Comparison of ENCODE assay signal across 21 cellular contexts in the genomic region with DNA sequence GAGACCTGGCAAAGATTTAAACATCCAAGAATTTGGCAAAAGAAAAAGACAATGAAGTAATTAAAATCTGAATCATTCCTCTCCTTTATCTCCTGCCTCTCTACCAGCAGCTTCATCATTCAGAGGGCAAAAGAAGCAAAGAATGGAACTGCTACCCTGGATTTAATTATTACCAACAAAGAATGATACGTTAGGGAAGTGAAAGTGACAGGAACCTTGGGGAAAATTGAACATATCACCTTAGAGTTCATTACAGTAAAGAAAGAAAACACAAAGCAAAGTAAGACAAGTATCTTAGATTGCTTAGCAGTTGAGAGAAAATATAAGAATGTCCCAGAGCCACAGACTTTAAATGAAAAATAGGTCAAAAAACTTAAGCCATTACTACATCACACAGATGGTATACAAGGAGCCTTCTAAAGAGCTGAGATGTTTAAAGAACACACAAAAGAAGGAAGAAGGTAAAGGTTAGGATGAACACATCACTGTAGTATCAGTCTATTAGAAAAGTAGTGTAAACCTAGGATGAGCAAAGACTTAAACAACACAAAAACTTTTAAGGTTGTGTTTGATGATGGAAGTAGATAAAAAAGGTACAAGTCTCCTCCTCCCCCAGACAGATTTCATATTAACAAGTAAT. TPM values are rescaled to one million over a fixed set of nuclear protein-coding genes. Genes with fewer than 3 reads are reported as not detected.
DNase-seq lines count a peak whose midpoint lies in the region; ATAC-seq and TF ChIP-seq lines count a peak whose summit lies in the region.
"Had no signal": no experiment of that assay in that cellular context is flagged by ENCODE, and none has a peak within 500 bp of the region (broad histone marks: within the 10 kb centered on the region; RNA-seq: fewer than 3 reads in every experiment).

No MANE protein-coding gene starts in this region.

- 38 to 43% methylated on average over 1 of the region's 1 CpG for WGBS in gastroesophageal sphincter (ENCODE audit: low coverage in 1 of 2), 2 donors

- H3K27me3 ChIP-seq in upper lobe of right lung, result peaks cover 8% of the 10 kb centered on the region
- no peaks in the 10 kb centered on the region for H3K27me3 ChIP-seq in gastroesophageal sphincter
- H3K27me3 ChIP-seq: BLaER1 treated with 17β-estradiol and CSF1 and Interleukin-3, amounts not matched to agents 10 nM and 100 nM had no signal

- H3K9me3 ChIP-seq in upper lobe of right lung (no peaks in the 10 kb centered on the region), gastroesophageal sphincter (peaks cover 0 to 2% (median 0%) of the 10 kb centered on the region in 3 donors)

- no peak overlapping the region for H3K4me3 ChIP-seq in upper lobe of right lung
- no peak overlapping the region for H3K4me3 ChIP-seq in gastroesophageal sphincter
- H3K4me3 ChIP-seq: BLaER1 treated with 17β-estradiol and CSF1 and Interleukin-3, amounts not matched to agents 10 nM and 100 nM had no signal

- no peak for TF ChIP-seq CTCF in upper lobe of right lung (IDR thresholded peaks at IDR 0.05)
- no peak for TF ChIP-seq CTCF in gastroesophageal sphincter (IDR thresholded peaks at IDR 0.05)
- TF ChIP-seq CTCF in chondrocyte (IDR thresholded peaks at IDR 0.05), result no peak

- H3K27ac ChIP-seq in upper lobe of right lung, result no peak overlapping the region
- H3K27ac ChIP-seq in gastroesophageal sphincter, result no peak overlapping the region
- H3K27ac ChIP-seq: BLaER1 treated with 17β-estradiol and CSF1 and Interleukin-3, amounts not matched to agents 10 nM and 100 nM had no signal

- TF ChIP-seq EP300 in gastroesophageal sphincter (IDR thresholded peaks at IDR 0.05), result no peak

- no peak for TF ChIP-seq POLR2A in gastroesophageal sphincter (IDR thresholded peaks at IDR 0.05)

- H3K4me1 ChIP-seq in upper lobe of right lung (no peaks in the 10 kb centered on the region), gastroesophageal sphincter (no peaks in the 10 kb centered on the region)
- H3K4me1 ChIP-seq: BLaER1 treated with 17β-estradiol and CSF1 and Interleukin-3, amounts not matched to agents 10 nM and 100 nM had no signal

- H3K27me3 Mint-ChIP-seq in stimulated activated naive B cell treated with anti-CD40 and anti-IgM and Interleukin-4, amounts not matched to agents 10 μg/mL and 1 μg/mL and 100 μg/mL, for 72 hours, result peaks cover 3 to 36% of the 10 kb centered on the region in 2 donors
- peaks cover 7% of the 10 kb centered on the region for H3K27me3 Mint-ChIP-seq in chondrocyte (ENCODE audit: low read depth)

- DNase-seq in stimulated activated naive B cell treated with anti-CD40 and anti-IgM and Interleukin-4, amounts not matched to agents 10 μg/mL and 1 μg/mL and 100 μg/mL, for 72 hours, result no peak
- no peak for DNase-seq in activated CD4-positive, CD25-positive, alpha-beta regulatory T cell treated with anti-CD3 and anti-CD28 coated beads, Interleukin-2, amount 50 U/mL, for 72 hours
- DNase-seq in upper lobe of right lung, result no peak
- no peak for DNase-seq in chondrocyte (ENCODE audit: low spot score)
- DNase-seq: ACHN; Calu3; CD4-positive, CD25-positive, alpha-beta regulatory T cell; DMS 273 treated with DMSO at 0.1 percent for 48 hours; GOT3; H9; IMR-90; Kasumi-1; KBM-7 had no signal

- H3K36me3 Mint-ChIP-seq in stimulated activated naive B cell treated with anti-CD40 and anti-IgM and Interleukin-4, amounts not matched to agents 10 μg/mL and 1 μg/mL and 100 μg/mL, for 72 hours, result peaks cover 0 to 3% of the 10 kb centered on the region in 2 donors
- no peaks in the 10 kb centered on the region for H3K36me3 Mint-ChIP-seq in chondrocyte (ENCODE audit: low read depth)

- H3K4me1 Mint-ChIP-seq in stimulated activated naive B cell treated with anti-CD40 and anti-IgM and Interleukin-4, amounts not matched to agents 10 μg/mL and 1 μg/mL and 100 μg/mL, for 72 hours, result peaks cover 5 to 10% of the 10 kb centered on the region in 2 donors
- peaks cover 8% of the 10 kb centered on the region for H3K4me1 Mint-ChIP-seq in chondrocyte (ENCODE audit: low read depth)
- H3K4me1 Mint-ChIP-seq: CD4-positive, CD25-positive, alpha-beta regulatory T cell had no signal

- no peak overlapping the region for H3K4me3 Mint-ChIP-seq in stimulated activated naive B cell treated with anti-CD40 and anti-IgM and Interleukin-4, amounts not matched to agents 10 μg/mL and 1 μg/mL and 100 μg/mL, for 72 hours
- no peak overlapping the region for H3K4me3 Mint-ChIP-seq in chondrocyte (ENCODE audit: unreplicated experiment)
- H3K4me3 Mint-ChIP-seq: CD4-positive, CD25-positive, alpha-beta regulatory T cell; H9 had no signal

- H3K27ac Mint-ChIP-seq in stimulated activated naive B cell treated with anti-CD40 and anti-IgM and Interleukin-4, amounts not matched to agents 10 μg/mL and 1 μg/mL and 100 μg/mL, for 72 hours, result no peak overlapping the region
- H3K27ac Mint-ChIP-seq in chondrocyte (ENCODE audit: unreplicated experiment), result no peak overlapping the region
- H3K27ac Mint-ChIP-seq: CD4-positive, CD25-positive, alpha-beta regulatory T cell; H9 had no signal

- ATAC-seq in GM18508 (IDR thresholded peaks at IDR 0.05; ENCODE audit: insufficient read depth, unreplicated experiment) (peak; percentile 79), GM21423 (IDR thresholded peaks at IDR 0.05; ENCODE audit: unreplicated experiment) (peak; percentile 65), HG03354 (IDR thresholded peaks at IDR 0.05; ENCODE audit: poor library complexity, severe bottlenecking, unreplicated experiment) (peak; percentile 74), upper lobe of right lung (no peak), gastroesophageal sphincter (no peak)
- ATAC-seq in stimulated activated naive B cell treated with anti-CD40 and anti-IgM and Interleukin-4, amounts not matched to agents 10 μg/mL and 1 μg/mL and 100 μg/mL, for 72 hours (replicated peaks), result peak; percentile 45 to 53

- H3K9me3 Mint-ChIP-seq in stimulated activated naive B cell treated with anti-CD40 and anti-IgM and Interleukin-4, amounts not matched to agents 10 μg/mL and 1 μg/mL and 100 μg/mL, for 72 hours, result peaks cover 3 to 4% of the 10 kb centered on the region in 2 donors
- peaks cover 6% of the 10 kb centered on the region for H3K9me3 Mint-ChIP-seq in chondrocyte (ENCODE audit: low read depth)

- H3K36me3 ChIP-seq in upper lobe of right lung (no peaks in the 10 kb centered on the region), gastroesophageal sphincter (no peaks in the 10 kb centered on the region)
- H3K36me3 ChIP-seq: BLaER1 treated with 17β-estradiol and CSF1 and Interleukin-3, amounts not matched to agents 10 nM and 100 nM had no signal

- intact Hi-C loops in upper lobe of right lung (cut with DNase I), result no loop called here

RNA-seq across cellular contexts. Expression of a gene that starts 17.5 kb away (rescaled TPM):
- total RNA-seq in upper lobe of right lung, result 0.67 TPM
- 10 to 100 TPM in 2 of 4 donors, 1 to 10 TPM in 2; 5.1 to 22.0 (median 13.8) TPM for total RNA-seq in gastroesophageal sphincter
- total RNA-seq in chondrocyte, result 0.64 to 1.5 TPM (median 0.92 TPM) in 3 replicates
- total RNA-seq: A172; Calu3; CD4-positive, CD25-positive, alpha-beta regulatory T cell; Daoy; HT-29 had no signal

Comparison
In these comparisons a context has a peak if more than half of its experiments do, and no peak if none do; other contexts are left out.
1. ATAC-seq: peak in GM18508 (single experiment), GM21423 (single experiment), HG03354 (single experiment) and stimulated activated naive B cell treated with anti-CD40 and anti-IgM and Interleukin-4, amounts not matched to agents 10 μg/mL and 1 μg/mL and 100 μg/mL, for 72 hours (2 of 2); none in upper lobe of right lung (single experiment) and gastroesophageal sphincter (single experiment).